Comparison of ENCODE assay signal across 8 cellular contexts in the genomic region with DNA sequence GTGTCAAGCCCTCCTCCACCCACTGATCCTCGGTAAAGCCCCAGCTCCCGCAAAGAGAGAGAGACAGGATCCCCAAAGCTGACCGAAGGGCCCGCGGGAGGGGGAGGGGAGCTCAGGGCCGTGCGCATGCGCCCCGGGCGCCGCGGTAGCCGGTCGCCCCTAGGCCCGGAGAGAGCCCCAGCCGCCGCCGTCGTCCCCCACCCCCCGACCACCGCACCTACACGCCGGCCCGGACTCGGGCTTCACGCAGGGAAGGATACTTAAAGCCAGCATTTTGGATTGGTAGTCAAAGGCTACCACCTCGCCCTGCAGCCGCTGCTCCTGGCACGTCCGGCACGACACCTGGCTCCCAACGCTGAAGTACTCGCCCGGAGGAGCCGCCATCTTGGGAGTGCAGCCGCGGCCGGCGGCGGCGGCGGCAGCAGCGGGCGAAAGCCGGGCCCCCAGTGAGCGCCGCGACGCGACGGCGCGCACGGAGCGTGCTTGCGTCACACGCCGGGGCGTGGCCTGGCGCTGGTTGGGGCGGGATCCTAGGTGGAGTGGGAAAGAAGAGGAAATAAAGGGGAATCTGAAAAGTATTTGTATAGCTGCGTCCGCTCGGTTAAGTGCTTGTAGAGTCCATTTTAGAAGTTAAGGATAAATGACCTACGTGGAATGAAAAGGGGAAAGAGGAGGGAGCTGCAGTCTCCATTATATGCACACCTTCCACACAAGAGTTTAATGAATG. TPM values are rescaled to one million over a fixed set of nuclear protein-coding genes. Genes with fewer than 3 reads are reported as not detected.
DNase-seq lines count a peak whose midpoint lies in the region; ATAC-seq and TF ChIP-seq lines count a peak whose summit lies in the region.

A gene (minus strand): TSS at position 468 of the 727 bp plus-strand sequence. CDS start 84 bp downstream, at position 384.

- H3K9me3 ChIP-seq in hepatocyte (ENCODE audit: low read depth) (no peaks in the 10 kb centered on the region), vagina (no peaks in the 10 kb centered on the region)

- H3K36me3 ChIP-seq in hepatocyte (replicated peaks; ENCODE audit: insufficient read depth, low read depth) (peaks cover 5% of the 10 kb centered on the region), vagina (peaks cover 0 to 10% of the 10 kb centered on the region in 2 donors)

- in situ Hi-C loops in GM13977 (cut with MboI; ENCODE audit: low pct_unique_long_range_greater_than_20kb, low sequenced_read_pairs, unreplicated experiment) (no loop called here), astrocyte of the cerebellum (cut with HindIII; ENCODE audit: low sequenced_read_pairs) (no loop called here)

- under 1% methylated on average over 46 of the region's 65 CpGs for WGBS in hepatocyte (ENCODE audit: low lambda C conversion rate, missing lambda C conversion rate)

- H3K79me2 ChIP-seq in hepatocyte, result peaks cover 51% of the 10 kb centered on the region

- H3K27ac ChIP-seq in hepatocyte, result peak within 1 kb of the TSS; percentile 99
- H3K27ac ChIP-seq in vagina, result peak within 1 kb of the TSS; percentile 96

- H4K20me1 ChIP-seq in hepatocyte (ENCODE audit: insufficient read depth, poor library complexity, severe bottlenecking), result peaks cover 22% of the 10 kb centered on the region

- TF ChIP-seq CTCF in GM13977 (IDR thresholded peaks at IDR 0.05; ENCODE audit: extremely low read depth, insufficient read depth, missing control alignments) (no peak), astrocyte of the cerebellum (IDR thresholded peaks at IDR 0.05; ENCODE audit: low read depth, low read length, missing control alignments) (no peak), hepatocyte (IDR thresholded peaks at IDR 0.05; ENCODE audit: poor library complexity) (no peak), vagina (IDR thresholded peaks at IDR 0.05) (peak in 1 of 3 experiments; percentile 3)

- ATAC-seq in HG02970 (IDR thresholded peaks at IDR 0.05; ENCODE audit: low FRiP score, unreplicated experiment), result peak; percentile 71

- H3K4me1 ChIP-seq in hepatocyte (ENCODE audit: insufficient read depth) (peaks cover 29% of the 10 kb centered on the region), vagina (peaks cover 40% of the 10 kb centered on the region)

- H3K4me2 ChIP-seq in hepatocyte, result peak within 1 kb of the TSS; percentile 96

- peak within 1 kb of the TSS; percentile 65 for H2AFZ ChIP-seq in hepatocyte

- TF ChIP-seq POLR2A in vagina (IDR thresholded peaks at IDR 0.05), result peak in 1 of 2 donors; percentile 73

- H3K4me3 ChIP-seq in astrocyte of the cerebellum (ENCODE audit: low read depth, low read length), result peak within 1 kb of the TSS; percentile 90
- peak within 1 kb of the TSS; percentile 83 for H3K4me3 ChIP-seq in hepatocyte
- H3K4me3 ChIP-seq in vagina, result peak within 1 kb of the TSS; percentile 77 to 80

- DNase-seq in GM13977 (ENCODE audit: low spot score) (peak; percentile 94), NCI-H2029 treated with DMSO at 0.1 percent for 48 hours (lab: John Stamatoyannopoulos, UW) (peak; percentile 85), T1000 (lab: John Stamatoyannopoulos, UW) (peak; percentile 90), astrocyte of the cerebellum (ENCODE audit: low read depth) (peak; percentile 74), hepatocyte (ENCODE audit: low spot score) (peak; percentile 96), renal cortical epithelial cell (ENCODE audit: low read depth) (peak; percentile 75), vagina (ENCODE audit: extremely low spot score in 2 of 2) (no peak)

- intact Hi-C loops in vagina (cut with DNase I), result loop anchor here (5.0 kb wide), 1 partner anchor 56 kb away; a partner anchor contains a TSS

- H3K27me3 ChIP-seq in hepatocyte, result no peaks in the 10 kb centered on the region
- no peaks in the 10 kb centered on the region for H3K27me3 ChIP-seq in vagina

- H3K9me2 ChIP-seq in hepatocyte (replicated peaks; ENCODE audit: insufficient read depth), result no peaks in the 10 kb centered on the region

RNA-seq across cellular contexts. Expression of the gene that starts here (rescaled TPM):
- total RNA-seq in hepatocyte, result 40.4 and 44.7 TPM in 2 replicates
- 44.5 and 45.8 TPM in 2 replicates for polyA plus RNA-seq in hepatocyte
- total RNA-seq in renal cortical epithelial cell, result 30.3 and 42.2 TPM in 2 replicates
- total RNA-seq in vagina, result 27.3 TPM

Comparison
In these comparisons a context has a peak if more than half of its experiments do, and no peak if none do; other contexts are left out.
1. DNase-seq: peak in GM13977 (single experiment), NCI-H2029 treated with DMSO at 0.1 percent for 48 hours (single experiment), T1000 (single experiment), astrocyte of the cerebellum (single experiment), hepatocyte (single experiment) and renal cortical epithelial cell (single experiment); none in vagina (0 of 2).
2. Peak in every context shown above with its lines, with median percentiles within 50 percentile points of each other: H3K4me3 ChIP-seq.